Comparison of ENCODE assay signal across 29 cellular contexts in the genomic region with DNA sequence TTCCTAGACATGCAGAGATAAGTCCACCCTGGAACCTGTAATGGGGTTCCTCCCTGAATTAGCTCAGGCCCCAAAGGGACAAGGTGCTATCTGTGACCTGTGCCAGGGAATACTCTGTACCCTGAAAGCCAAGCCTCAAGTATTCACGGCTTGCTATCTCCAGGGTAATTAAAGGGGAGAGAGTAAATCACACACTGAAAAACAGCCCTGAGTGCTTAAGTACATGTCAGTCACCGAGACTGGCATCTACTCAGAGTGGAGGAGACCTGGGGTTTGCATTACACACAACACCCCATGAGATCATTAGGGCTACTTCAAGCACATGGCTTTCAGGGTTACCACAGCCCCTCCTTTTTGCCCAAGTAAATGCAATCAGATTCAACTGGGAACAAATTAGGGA.
DNase-seq lines count a peak whose midpoint lies in the region; ATAC-seq and TF ChIP-seq lines count a peak whose summit lies in the region.
"Had no signal": no experiment of that assay in that cellular context is flagged by ENCODE, and none has a peak within 500 bp of the region (broad histone marks: within the 10 kb centered on the region; RNA-seq: fewer than 3 reads in every experiment).

No MANE protein-coding gene starts in this region.

- DNase-seq in mammary epithelial cell, result no peak
- no peak for DNase-seq in breast epithelium (ENCODE audit: low spot score in 2 of 2)
- peak; percentile 76 for DNase-seq in NCI-H2227 treated with DMSO at 0.1 percent for 48 hours (lab: John Stamatoyannopoulos, UW)
- peak; percentile 22 for DNase-seq in epithelial cell of esophagus (ENCODE audit: low read depth)
- DNase-seq in activated naive CD4-positive, alpha-beta T cell treated with anti-CD3 and anti-CD28 coated beads for 36 hours, result no peak
- no peak for DNase-seq in activated naive CD4-positive, alpha-beta T cell treated with anti-CD3 and anti-CD28 coated beads, Interleukin-2, amount 10 ng/mL, durations not matched to agents 7 days and 5 days
- DNase-seq: activated CD4-positive, alpha-beta T cell treated with anti-CD3 and anti-CD28 coated beads for 1 hour; activated naive CD4-positive, alpha-beta T cell; activated T-cell treated with anti-CD3 and anti-CD28 coated beads, Interleukin-2, amount 50 U/mL, for 1 hour; amniotic stem cell; BE2C; colonic mucosa; DND-41; effector memory CD8-positive, alpha-beta T cell; hippocampal formation; immature natural killer cell; NCI-H2081 treated with DMSO at 0.1 percent for 48 hours; NCI-H526; nephron progenitor cell; PC-9; right lobe of liver; SIG-M5; stimulated activated CD4-positive, alpha-beta T cell treated with anti-CD3 and anti-CD28 coated beads, Interleukin-4, amount 100 ng/mL, for 4 hours; T-cell had no signal

- peaks cover 25% of the 10 kb centered on the region for H3K4me1 Mint-ChIP-seq in stimulated activated memory B cell treated with anti-CD40 and anti-IgM and Interleukin-4, amounts not matched to agents 10 μg/mL and 1 μg/mL and 100 μg/mL, for 72 hours
- peaks cover 6% of the 10 kb centered on the region for H3K4me1 Mint-ChIP-seq in activated naive CD4-positive, alpha-beta T cell treated with anti-CD3 and anti-CD28 coated beads for 36 hours (ENCODE audit: low read depth)
- H3K4me1 Mint-ChIP-seq in activated naive CD4-positive, alpha-beta T cell treated with anti-CD3 and anti-CD28 coated beads, Interleukin-2, amount 10 ng/mL, durations not matched to agents 7 days and 5 days, result no peaks in the 10 kb centered on the region
- H3K4me1 Mint-ChIP-seq: immature natural killer cell, T-cell had no signal

- dilution Hi-C loops in mammary epithelial cell (cut with HindIII; ENCODE audit: low sequenced_read_pairs), result no loop called here

- peak overlapping the region; percentile 32 for H3K27ac ChIP-seq in mammary epithelial cell (ENCODE audit: insufficient read depth, low read depth, low read length)
- no peak overlapping the region for H3K27ac ChIP-seq in breast epithelium
- H3K27ac ChIP-seq: colonic mucosa, gastroesophageal sphincter, parathyroid adenoma, PC-9, right lobe of liver had no signal

- intact Hi-C loops in mammary epithelial cell (cut with micrococcal nuclease) (loop anchor here (5.0 kb wide), 1 partner anchor 33 kb away; no protein-coding TSS in a partner anchor), breast epithelium (cut with DNase I; ENCODE audit: low total_unique reads) (no loop called here)
- intact Hi-C loops in activated naive CD4-positive, alpha-beta T cell treated with anti-CD3 and anti-CD28 coated beads for 36 hours (cut with micrococcal nuclease), result no loop called here

- H3K4me1 ChIP-seq in mammary epithelial cell (ENCODE audit: insufficient read depth, low read length) (peaks cover 16% of the 10 kb centered on the region), breast epithelium (no peaks in the 10 kb centered on the region)
- H3K4me1 ChIP-seq: BE2C, colonic mucosa, gastroesophageal sphincter, parathyroid adenoma had no signal

- H3K4me3 ChIP-seq in mammary epithelial cell (replicated peaks in 1 of 3; ENCODE audit: insufficient read depth in 1 of 3, low read depth in 2 of 3, low read length in 3 of 3) (no peak overlapping the region), breast epithelium (no peak overlapping the region), epithelial cell of esophagus (ENCODE audit: low read length) (no peak overlapping the region)
- H3K4me3 ChIP-seq: colonic mucosa, gastroesophageal sphincter, PC-9, right lobe of liver had no signal

- BruUV-seq in mammary epithelial cell (replicated peaks; lab: Mats Ljungman, UMichigan), result TSS peak; percentile 94

- peaks cover 6% of the 10 kb centered on the region for H3K36me3 Mint-ChIP-seq in stimulated activated memory B cell treated with anti-CD40 and anti-IgM and Interleukin-4, amounts not matched to agents 10 μg/mL and 1 μg/mL and 100 μg/mL, for 72 hours
- H3K36me3 Mint-ChIP-seq in activated naive CD4-positive, alpha-beta T cell treated with anti-CD3 and anti-CD28 coated beads for 36 hours (ENCODE audit: low read depth), result no peaks in the 10 kb centered on the region
- no peaks in the 10 kb centered on the region for H3K36me3 Mint-ChIP-seq in activated naive CD4-positive, alpha-beta T cell treated with anti-CD3 and anti-CD28 coated beads, Interleukin-2, amount 10 ng/mL, durations not matched to agents 7 days and 5 days
- H3K36me3 Mint-ChIP-seq: immature natural killer cell, T-cell had no signal

- no peak for TF ChIP-seq POLR2A in breast epithelium (IDR thresholded peaks at IDR 0.05)

- no peak overlapping the region for H3K9ac ChIP-seq in mammary epithelial cell (ENCODE audit: insufficient read depth, low read length)
- H3K9ac ChIP-seq: parathyroid adenoma had no signal

- in situ Hi-C loops in mammary epithelial cell (cut with MboI; ENCODE audit: low sequenced_read_pairs in 2 of 2), result no loop called here

- no peak overlapping the region for H3K4me3 Mint-ChIP-seq in stimulated activated memory B cell treated with anti-CD40 and anti-IgM and Interleukin-4, amounts not matched to agents 10 μg/mL and 1 μg/mL and 100 μg/mL, for 72 hours
- H3K4me3 Mint-ChIP-seq in activated naive CD4-positive, alpha-beta T cell treated with anti-CD3 and anti-CD28 coated beads for 36 hours, result no peak overlapping the region
- no peak overlapping the region for H3K4me3 Mint-ChIP-seq in activated naive CD4-positive, alpha-beta T cell treated with anti-CD3 and anti-CD28 coated beads, Interleukin-2, amount 10 ng/mL, durations not matched to agents 7 days and 5 days
- H3K4me3 Mint-ChIP-seq: effector memory CD8-positive, alpha-beta T cell; immature natural killer cell; nephron progenitor cell; stimulated activated naive CD8-positive, alpha-beta T cell treated with anti-CD3 and anti-CD28 coated beads, Interleukin-15, Interleukin-2, amounts not matched to agents 100 ng/mL and 50 ng/mL, for 24 hours; T-cell had no signal

- H3K27me3 ChIP-seq in mammary epithelial cell (ENCODE audit: insufficient read depth, low read length) (no peaks in the 10 kb centered on the region), breast epithelium (no peaks in the 10 kb centered on the region)
- H3K27me3 ChIP-seq: BE2C, colonic mucosa, gastroesophageal sphincter, right lobe of liver had no signal

- WGBS in mammary epithelial cell (ENCODE audit: low coverage, missing lambda C conversion rate), result 100% methylated on average over 2 of the region's 2 CpGs

- CTCF ChIA-PET in mammary epithelial cell (lab: Charles Lee; ENCODE audit: low non-redundant PET), result no interaction called here
- CTCF ChIA-PET in activated naive CD4-positive, alpha-beta T cell treated with anti-CD3 and anti-CD28 coated beads for 36 hours (lab: Charles Lee), result interaction anchor here (0.9 kb wide), 1 partner anchor 11 kb away, joined by 3 read pairs; no protein-coding TSS in a partner anchor
- CTCF ChIA-PET in activated naive CD4-positive, alpha-beta T cell treated with anti-CD3 and anti-CD28 coated beads, Interleukin-2, amount 10 ng/mL, durations not matched to agents 7 days and 5 days (lab: Charles Lee), result no interaction called here

- no peaks in the 10 kb centered on the region for H3K27me3 Mint-ChIP-seq in stimulated activated memory B cell treated with anti-CD40 and anti-IgM and Interleukin-4, amounts not matched to agents 10 μg/mL and 1 μg/mL and 100 μg/mL, for 72 hours
- H3K27me3 Mint-ChIP-seq in activated naive CD4-positive, alpha-beta T cell treated with anti-CD3 and anti-CD28 coated beads for 36 hours (ENCODE audit: low read depth), result no peaks in the 10 kb centered on the region
- H3K27me3 Mint-ChIP-seq in activated naive CD4-positive, alpha-beta T cell treated with anti-CD3 and anti-CD28 coated beads, Interleukin-2, amount 10 ng/mL, durations not matched to agents 7 days and 5 days, result peaks cover 11% of the 10 kb centered on the region
- H3K27me3 Mint-ChIP-seq: stimulated activated naive CD8-positive, alpha-beta T cell treated with anti-CD3 and anti-CD28 coated beads, Interleukin-15, Interleukin-2, amounts not matched to agents 100 ng/mL and 50 ng/mL, for 24 hours had no signal

- no peaks in the 10 kb centered on the region for H3K9me3 ChIP-seq in mammary epithelial cell (replicated peaks; ENCODE audit: insufficient read depth, low read length)
- H3K9me3 ChIP-seq in breast epithelium, result no peaks in the 10 kb centered on the region
- H3K9me3 ChIP-seq: BE2C, colonic mucosa, right lobe of liver had no signal

- peak overlapping the region; percentile 18 for H2AFZ ChIP-seq in mammary epithelial cell (ENCODE audit: low read depth, low read length)
- H2AFZ ChIP-seq: parathyroid adenoma, PC-9 had no signal

- H3K79me2 ChIP-seq in mammary epithelial cell (ENCODE audit: insufficient read depth, low read length), result no peaks in the 10 kb centered on the region
- H3K79me2 ChIP-seq: parathyroid adenoma had no signal

- TF ChIP-seq CTCF in mammary epithelial cell (conservative IDR thresholded peaks at IDR 0.05 in 1 of 2, IDR thresholded peaks at IDR 0.05 in 1 of 2; ENCODE audit: extremely low read depth in 1 of 2, insufficient read depth in 1 of 2, low read depth in 1 of 2, low read length in 2 of 2) (no peak), breast epithelium (IDR thresholded peaks at IDR 0.05) (no peak), epithelial cell of esophagus (IDR thresholded peaks at IDR 0.05; ENCODE audit: insufficient read depth, low read depth, low read length, missing control alignments) (no peak)

- H4K20me1 ChIP-seq in mammary epithelial cell (ENCODE audit: insufficient read depth, low read length), result no peaks in the 10 kb centered on the region

- ATAC-seq in stimulated activated memory B cell treated with anti-CD40 and anti-IgM and Interleukin-4, amounts not matched to agents 10 μg/mL and 1 μg/mL and 100 μg/mL, for 72 hours, result no peak
- ATAC-seq in HG03135 (IDR thresholded peaks at IDR 0.05; ENCODE audit: unreplicated experiment), result no peak
- ATAC-seq: effector memory CD8-positive, alpha-beta T cell; gastroesophageal sphincter; right lobe of liver; T-cell had no signal

- H3K9me3 Mint-ChIP-seq in stimulated activated memory B cell treated with anti-CD40 and anti-IgM and Interleukin-4, amounts not matched to agents 10 μg/mL and 1 μg/mL and 100 μg/mL, for 72 hours, result no peaks in the 10 kb centered on the region
- H3K9me3 Mint-ChIP-seq in activated naive CD4-positive, alpha-beta T cell treated with anti-CD3 and anti-CD28 coated beads for 36 hours, result no peaks in the 10 kb centered on the region
- no peaks in the 10 kb centered on the region for H3K9me3 Mint-ChIP-seq in activated naive CD4-positive, alpha-beta T cell treated with anti-CD3 and anti-CD28 coated beads, Interleukin-2, amount 10 ng/mL, durations not matched to agents 7 days and 5 days
- H3K9me3 Mint-ChIP-seq: effector memory CD8-positive, alpha-beta T cell; immature natural killer cell; stimulated activated naive CD8-positive, alpha-beta T cell treated with anti-CD3 and anti-CD28 coated beads, Interleukin-15, Interleukin-2, amounts not matched to agents 100 ng/mL and 50 ng/mL, for 24 hours; T-cell had no signal

- H3K36me3 ChIP-seq in mammary epithelial cell (ENCODE audit: insufficient read depth, low read length) (no peaks in the 10 kb centered on the region), breast epithelium (no peaks in the 10 kb centered on the region)
- H3K36me3 ChIP-seq: BE2C, colonic mucosa, gastroesophageal sphincter, right lobe of liver had no signal

- peak overlapping the region; percentile 18 for H3K27ac Mint-ChIP-seq in stimulated activated memory B cell treated with anti-CD40 and anti-IgM and Interleukin-4, amounts not matched to agents 10 μg/mL and 1 μg/mL and 100 μg/mL, for 72 hours
- no peak overlapping the region for H3K27ac Mint-ChIP-seq in activated naive CD4-positive, alpha-beta T cell treated with anti-CD3 and anti-CD28 coated beads for 36 hours
- no peak overlapping the region for H3K27ac Mint-ChIP-seq in activated naive CD4-positive, alpha-beta T cell treated with anti-CD3 and anti-CD28 coated beads, Interleukin-2, amount 10 ng/mL, durations not matched to agents 7 days and 5 days
- H3K27ac Mint-ChIP-seq: effector memory CD8-positive, alpha-beta T cell; immature natural killer cell; nephron progenitor cell; stimulated activated naive CD8-positive, alpha-beta T cell treated with anti-CD3 and anti-CD28 coated beads, Interleukin-15, Interleukin-2, amounts not matched to agents 100 ng/mL and 50 ng/mL, for 24 hours; T-cell had no signal

- H3K4me2 ChIP-seq in mammary epithelial cell (ENCODE audit: insufficient read depth, low read depth, low read length), result no peak overlapping the region
- H3K4me2 ChIP-seq: PC-9 had no signal

Comparison
In these comparisons a context has a peak if more than half of its experiments do, and no peak if none do; other contexts are left out.
1. DNase-seq: peak in NCI-H2227 treated with DMSO at 0.1 percent for 48 hours (single experiment) and epithelial cell of esophagus (single experiment); none in mammary epithelial cell (single experiment), breast epithelium (0 of 2), activated naive CD4-positive, alpha-beta T cell treated with anti-CD3 and anti-CD28 coated beads for 36 hours (single experiment) and activated naive CD4-positive, alpha-beta T cell treated with anti-CD3 and anti-CD28 coated beads, Interleukin-2, amount 10 ng/mL, durations not matched to agents 7 days and 5 days (single experiment).